30 cellular contexts compared by ENCODE assay signal in genomic region chr15:87492321-87492720, GRCh38.
"Had no signal": no experiment of that assay in that cellular context is flagged by ENCODE, and none has a peak within 500 bp of the region (broad histone marks: within the 10 kb centered on the region; RNA-seq: fewer than 3 reads in every experiment).

No MANE protein-coding gene starts in this region.

- H3K36me3 ChIP-seq: left lung, lower lobe of right lung, neural progenitor cell, neutrophil, right atrium auricular region, right lobe of liver, suprapubic skin, thoracic aorta, tibial artery, upper lobe of right lung had no signal

- H3K79me2 ChIP-seq: parathyroid adenoma had no signal

- H3K27ac ChIP-seq: left lung, lower lobe of right lung, neural progenitor cell, neutrophil, parathyroid adenoma, psoas muscle, right lobe of liver, skin epidermis, suprapubic skin, tibial artery, upper lobe of right lung had no signal

- ATAC-seq: left cardiac atrium; left lung; lower lobe of right lung; natural killer cell; psoas muscle; right lobe of liver; stimulated activated effector memory CD8-positive, alpha-beta T cell treated with anti-CD3 and anti-CD28 coated beads, Interleukin-12 subunit alpha, Interleukin-12 subunit beta, amount 100 ng/mL, for 72 hours; upper lobe of right lung had no signal

- DNase-seq: hippocampal formation; kidney glomerular epithelial cell; left cardiac atrium; left lung; lower lobe of right lung; mammary epithelial cell; mesendoderm; naive B cell; natural killer cell; nephron progenitor cell; occipital lobe; psoas muscle; right lobe of liver; stimulated activated CD4-positive, alpha-beta T cell treated with anti-CD3 and anti-CD28 coated beads, Interleukin-4, amount 100 ng/mL, for 24 hours; stimulated activated naive CD4-positive, alpha-beta T cell; tibial artery; trophoblast cell; upper lobe of right lung had no signal

- H3K9me3 Mint-ChIP-seq: nephron progenitor cell had no signal

- H3K9ac ChIP-seq: neural progenitor cell, parathyroid adenoma had no signal

- H3K4me2 ChIP-seq: neural progenitor cell had no signal

- H3K4me1 Mint-ChIP-seq: naive B cell; natural killer cell; nephron progenitor cell; neural progenitor cell; stimulated activated effector memory CD8-positive, alpha-beta T cell treated with anti-CD3 and anti-CD28 coated beads, Interleukin-12 subunit alpha, Interleukin-12 subunit beta, amount 100 ng/mL, for 72 hours had no signal

- H3K27me3 ChIP-seq: left lung, neural progenitor cell, neutrophil, right atrium auricular region, right lobe of liver, suprapubic skin, tibial artery, upper lobe of right lung had no signal

- H3K4me1 ChIP-seq: left lung, lower lobe of right lung, neural progenitor cell, parathyroid adenoma, right lobe of liver, suprapubic skin, upper lobe of right lung had no signal

- FAIRE-seq: keratinocyte, urothelium cell line had no signal

- H3K27me3 Mint-ChIP-seq: naive B cell; stimulated activated naive CD8-positive, alpha-beta T cell treated with anti-CD3 and anti-CD28 coated beads, Interleukin-15, Interleukin-2, amounts not matched to agents 100 ng/mL and 50 ng/mL, for 24 hours had no signal

- H3K36me3 Mint-ChIP-seq: mesothelial cell of epicardium; naive B cell; natural killer cell; neural progenitor cell; stimulated activated effector memory CD8-positive, alpha-beta T cell treated with anti-CD3 and anti-CD28 coated beads, Interleukin-12 subunit alpha, Interleukin-12 subunit beta, amount 100 ng/mL, for 72 hours had no signal

- H2AFZ ChIP-seq: neural progenitor cell, parathyroid adenoma had no signal

- H3K4me3 Mint-ChIP-seq: mesothelial cell of epicardium; naive B cell; natural killer cell; nephron progenitor cell; neural progenitor cell; stimulated activated effector memory CD8-positive, alpha-beta T cell treated with anti-CD3 and anti-CD28 coated beads, Interleukin-12 subunit alpha, Interleukin-12 subunit beta, amount 100 ng/mL, for 72 hours; stimulated activated naive CD8-positive, alpha-beta T cell treated with anti-CD3 and anti-CD28 coated beads, Interleukin-15, Interleukin-2, amounts not matched to agents 100 ng/mL and 50 ng/mL, for 24 hours had no signal

- H3K27ac Mint-ChIP-seq: mesothelial cell of epicardium; naive B cell; natural killer cell; nephron progenitor cell; neural progenitor cell; stimulated activated effector memory CD8-positive, alpha-beta T cell treated with anti-CD3 and anti-CD28 coated beads, Interleukin-12 subunit alpha, Interleukin-12 subunit beta, amount 100 ng/mL, for 72 hours; stimulated activated naive CD8-positive, alpha-beta T cell treated with anti-CD3 and anti-CD28 coated beads, Interleukin-15, Interleukin-2, amounts not matched to agents 100 ng/mL and 50 ng/mL, for 24 hours had no signal

- H3K9me3 ChIP-seq: lower lobe of right lung, neutrophil, psoas muscle, right atrium auricular region, right lobe of liver, suprapubic skin, thoracic aorta, tibial artery, upper lobe of right lung had no signal

- H3K4me3 ChIP-seq: left lung, lower lobe of right lung, neural progenitor cell, psoas muscle, right atrium auricular region, right lobe of liver, skin epidermis, suprapubic skin, thoracic aorta, tibial artery, upper lobe of right lung had no signal
